In genomic region chr19:46760363-46760762, GRCh38 we compare ENCODE assay signal across 27 cellular contexts. TPM values are rescaled to one million over a fixed set of nuclear protein-coding genes. Genes with fewer than 3 reads are reported as not detected.
DNase-seq lines count a peak whose midpoint lies in the region; ATAC-seq and TF ChIP-seq lines count a peak whose summit lies in the region.
"Had no signal": no experiment of that assay in that cellular context is flagged by ENCODE, and none has a peak within 500 bp of the region (broad histone marks: within the 10 kb centered on the region; RNA-seq: fewer than 3 reads in every experiment).

No MANE protein-coding gene starts in this region.

- H4K20me1 ChIP-seq in GM23248 (ENCODE audit: insufficient read depth) (no peaks in the 10 kb centered on the region), mammary epithelial cell (ENCODE audit: insufficient read depth, low read length) (no peaks in the 10 kb centered on the region)

- ATAC-seq in GM18907 (IDR thresholded peaks at IDR 0.05; ENCODE audit: unreplicated experiment), result no peak
- ATAC-seq: activated CD8-positive, alpha-beta T cell treated with anti-CD3 and anti-CD28 coated beads for 36 hours; Panc1; stimulated activated naive CD8-positive, alpha-beta T cell treated with anti-CD3 and anti-CD28 coated beads, Interleukin-15, amount 100 ng/mL, for 72 hours had no signal

- TF ChIP-seq POLR2A in tibial nerve (IDR thresholded peaks at IDR 0.05), result no peak

- in situ Hi-C loops in GM23248 (cut with MboI) (no loop called here), mammary epithelial cell (cut with MboI; ENCODE audit: low sequenced_read_pairs in 2 of 2) (loop anchor here in 1 of 2 donors (25.0 kb wide), 1 partner anchor 227 kb away; no protein-coding TSS in a partner anchor)

- H2BK120ac ChIP-seq in mesenchymal stem cell (ENCODE audit: low read depth, low read length), result no peak overlapping the region

- H3K27me3 ChIP-seq in GM23248 (replicated peaks; ENCODE audit: insufficient read depth) (no peaks in the 10 kb centered on the region), mammary epithelial cell (ENCODE audit: insufficient read depth, low read length) (no peaks in the 10 kb centered on the region), mesenchymal stem cell (ENCODE audit: control insufficient read depth in 1 of 2, insufficient read depth in 1 of 2, low read length in 2 of 2) (no peaks in the 10 kb centered on the region), colonic mucosa (no peaks in the 10 kb centered on the region), tibial nerve (no peaks in the 10 kb centered on the region)
- H3K27me3 ChIP-seq: BLaER1 treated with 17β-estradiol and CSF1 and Interleukin-3, amounts not matched to agents 10 nM and 100 nM; body of pancreas; dorsolateral prefrontal cortex; tibial artery had no signal

- no peaks in the 10 kb centered on the region for H3K9me2 ChIP-seq in GM23248 (ENCODE audit: insufficient read depth)

- H2BK5ac ChIP-seq in mesenchymal stem cell (ENCODE audit: low read depth, low read length, poor library complexity, severe bottlenecking), result no peak overlapping the region

- no peak for TF ChIP-seq CTCF in mammary epithelial cell (conservative IDR thresholded peaks at IDR 0.05 in 1 of 2, IDR thresholded peaks at IDR 0.05 in 1 of 2; ENCODE audit: extremely low read depth in 1 of 2, insufficient read depth in 1 of 2, low read depth in 1 of 2, low read length in 2 of 2)
- TF ChIP-seq CTCF in colonic mucosa (IDR thresholded peaks at IDR 0.05), result no peak
- no peak for TF ChIP-seq CTCF in tibial nerve (IDR thresholded peaks at IDR 0.05)

- CTCF ChIA-PET in mammary epithelial cell (lab: Charles Lee; ENCODE audit: low non-redundant PET), result no interaction called here

- no peak for DNase-seq in GM23248
- DNase-seq in mammary epithelial cell, result no peak
- DNase-seq in mesenchymal stem cell, result no peak
- no peak for DNase-seq in colonic mucosa
- no peak for DNase-seq in tibial nerve (ENCODE audit: low spot score in 2 of 2)
- DNase-seq in putamen (ENCODE audit: low spot score), result no peak
- DNase-seq: activated CD4-positive, alpha-beta T cell treated with anti-CD3 and anti-CD28 coated beads for 1 hour; activated CD8-positive, alpha-beta memory T cell treated with anti-CD3 and anti-CD28 coated beads, Interleukin-2, amount 50 U/mL, for 48 hours; activated CD8-positive, alpha-beta T cell treated with anti-CD3 and anti-CD28 coated beads for 36 hours; activated naive CD4-positive, alpha-beta T cell treated with anti-CD3 and anti-CD28 coated beads, Interleukin-2, amount 10 ng/mL, durations not matched to agents 7 days and 5 days; dorsolateral prefrontal cortex; H9; immature natural killer cell; left cardiac atrium; NCI-H2107; NCI-H345; NCI-H748 treated with DMSO at 0.1 percent for 48 hours; SIG-M5; stimulated activated CD4-positive, alpha-beta T cell treated with anti-CD3 and anti-CD28 coated beads, Interleukin-1b, Interleukin-23, amount 100 ng/mL, for 48 hours; stimulated activated naive CD8-positive, alpha-beta T cell treated with anti-CD3 and anti-CD28 coated beads, Interleukin-15, amount 100 ng/mL, for 72 hours had no signal

- H4K91ac ChIP-seq in mesenchymal stem cell (ENCODE audit: low read length), result no peak overlapping the region

- no peaks in the 10 kb centered on the region for H3K9me3 ChIP-seq in GM23248 (ENCODE audit: low read depth)
- no peaks in the 10 kb centered on the region for H3K9me3 ChIP-seq in mammary epithelial cell (replicated peaks; ENCODE audit: insufficient read depth, low read length)
- H3K9me3 ChIP-seq in mesenchymal stem cell (ENCODE audit: control insufficient read depth, low read length), result no peaks in the 10 kb centered on the region
- H3K9me3 ChIP-seq in colonic mucosa, result no peaks in the 10 kb centered on the region
- no peaks in the 10 kb centered on the region for H3K9me3 ChIP-seq in tibial nerve
- H3K9me3 ChIP-seq: BLaER1 treated with 17β-estradiol and CSF1 and Interleukin-3, amounts not matched to agents 10 nM and 100 nM; body of pancreas; tibial artery had no signal

- no peak overlapping the region for H3K14ac ChIP-seq in mesenchymal stem cell (ENCODE audit: low read length in 2 of 2)

- H3K27ac ChIP-seq in GM23248, result peak overlapping the region; percentile 93
- peak overlapping the region; percentile 34 for H3K27ac ChIP-seq in mammary epithelial cell (ENCODE audit: insufficient read depth, low read depth, low read length)
- H3K27ac ChIP-seq in mesenchymal stem cell (ENCODE audit: low read length, poor library complexity, severe bottlenecking), result no peak overlapping the region
- H3K27ac ChIP-seq in skin epidermis, result peak overlapping the region in 13 of 21 experiments; percentile 18 to 78 (median 54)
- no peak overlapping the region for H3K27ac ChIP-seq in colonic mucosa
- H3K27ac ChIP-seq in tibial nerve, result peak overlapping the region in 2 of 4 donors; percentile 78 to 86
- H3K27ac ChIP-seq: BLaER1 treated with 17β-estradiol and CSF1 and Interleukin-3, amounts not matched to agents 10 nM and 100 nM had no signal

- no peaks in the 10 kb centered on the region for H3K36me3 ChIP-seq in GM23248 (ENCODE audit: low read depth)
- no peaks in the 10 kb centered on the region for H3K36me3 ChIP-seq in mammary epithelial cell (ENCODE audit: insufficient read depth, low read length)
- H3K36me3 ChIP-seq in mesenchymal stem cell (ENCODE audit: control insufficient read depth in 1 of 2, insufficient read depth in 2 of 2, low read depth in 1 of 2, low read length in 2 of 2), result peaks cover 15 to 24% of the 10 kb centered on the region in 2 experiments
- H3K36me3 ChIP-seq in colonic mucosa, result no peaks in the 10 kb centered on the region
- H3K36me3 ChIP-seq in tibial nerve, result peaks cover 0 to 21% (median 8%) of the 10 kb centered on the region in 3 donors

- dilution Hi-C loops in mammary epithelial cell (cut with HindIII; ENCODE audit: low sequenced_read_pairs), result no loop called here

- H3K18ac ChIP-seq in mesenchymal stem cell (ENCODE audit: low read depth in 1 of 2, low read length in 2 of 2), result no peak overlapping the region

- no peaks in the 10 kb centered on the region for H3K79me2 ChIP-seq in GM23248 (ENCODE audit: insufficient read depth)
- H3K79me2 ChIP-seq in mammary epithelial cell (ENCODE audit: insufficient read depth, low read length), result no peaks in the 10 kb centered on the region

- 98 to 99% methylated on average over 4 to 5 of the region's 5 CpGs for WGBS in GM23248 (ENCODE audit: low coverage in 1 of 2, low lambda C conversion rate in 2 of 2, missing lambda C conversion rate in 2 of 2), 2 experiments
- 100% methylated on average over 5 of the region's 5 CpGs for WGBS in mammary epithelial cell (ENCODE audit: low coverage, missing lambda C conversion rate)
- WGBS in mesenchymal stem cell, result 89% methylated on average over 5 of the region's 5 CpGs
- 92 to 96% methylated on average over 5 of the region's 5 CpGs for WGBS in tibial nerve, 2 donors

- H3K4me3 ChIP-seq in GM23248 (no peak overlapping the region), mammary epithelial cell (replicated peaks in 1 of 3; ENCODE audit: insufficient read depth in 1 of 3, low read depth in 2 of 3, low read length in 3 of 3) (no peak overlapping the region), mesenchymal stem cell (ENCODE audit: insufficient read depth in 1 of 2, low read depth in 1 of 2, low read length in 2 of 2) (no peak overlapping the region), skin epidermis (no peak overlapping the region), colonic mucosa (no peak overlapping the region), tibial nerve (no peak overlapping the region)
- H3K4me3 ChIP-seq: BLaER1 treated with 17β-estradiol and CSF1 and Interleukin-3, amounts not matched to agents 10 nM and 100 nM; body of pancreas; dorsolateral prefrontal cortex; smooth muscle cell; tibial artery had no signal

- no peak for TF ChIP-seq EP300 in tibial nerve (IDR thresholded peaks at IDR 0.05)

- peaks cover 17% of the 10 kb centered on the region for H3K79me1 ChIP-seq in mesenchymal stem cell (replicated peaks; ENCODE audit: low read length, poor library complexity, severe bottlenecking)

- H3K9ac ChIP-seq in GM23248, result peak overlapping the region; percentile 71
- no peak overlapping the region for H3K9ac ChIP-seq in mammary epithelial cell (ENCODE audit: insufficient read depth, low read length)
- H3K9ac ChIP-seq in mesenchymal stem cell (ENCODE audit: low read length), result peak overlapping the region; percentile 74
- H3K9ac ChIP-seq in colonic mucosa (ENCODE audit: low read depth in 2 of 2, low read length in 2 of 2), result no peak overlapping the region
- H3K9ac ChIP-seq: BLaER1 treated with 17β-estradiol and CSF1 and Interleukin-3, amounts not matched to agents 10 nM and 100 nM had no signal

- no peak overlapping the region for H3K4ac ChIP-seq in mesenchymal stem cell (ENCODE audit: low read depth in 1 of 2, low read length in 2 of 2)

- peaks cover 31% of the 10 kb centered on the region for H3F3A ChIP-seq in GM23248 (ENCODE audit: insufficient read depth)

- intact Hi-C loops in mammary epithelial cell (cut with micrococcal nuclease), result no loop called here
- intact Hi-C loops in colonic mucosa (cut with DNase I), result no loop called here

- H3K23ac ChIP-seq in mesenchymal stem cell (ENCODE audit: low read length in 2 of 2), result no peak overlapping the region

- H3K4me2 ChIP-seq in GM23248 (ENCODE audit: unreplicated experiment) (no peak overlapping the region), mammary epithelial cell (ENCODE audit: insufficient read depth, low read depth, low read length) (no peak overlapping the region), mesenchymal stem cell (ENCODE audit: low read length, poor library complexity, severe bottlenecking) (no peak overlapping the region)
- H3K4me2 ChIP-seq: smooth muscle cell had no signal

- H2AK5ac ChIP-seq in mesenchymal stem cell (ENCODE audit: low read length, severe bottlenecking), result no peak overlapping the region

- BruUV-seq in mammary epithelial cell (replicated peaks; lab: Mats Ljungman, UMichigan), result no TSS peak

- H3K4me1 ChIP-seq in GM23248 (ENCODE audit: insufficient read depth), result peaks cover 25% of the 10 kb centered on the region
- H3K4me1 ChIP-seq in mammary epithelial cell (ENCODE audit: insufficient read depth, low read length), result peaks cover 32% of the 10 kb centered on the region
- H3K4me1 ChIP-seq in mesenchymal stem cell (ENCODE audit: control insufficient read depth, insufficient read depth, low read depth, low read length), result peaks cover 3% of the 10 kb centered on the region
- no peaks in the 10 kb centered on the region for H3K4me1 ChIP-seq in colonic mucosa
- H3K4me1 ChIP-seq in tibial nerve, result peaks cover 0 to 53% (median 15%) of the 10 kb centered on the region in 4 donors

- H2AFZ ChIP-seq in GM23248 (no peak overlapping the region), mammary epithelial cell (ENCODE audit: low read depth, low read length) (no peak overlapping the region), mesenchymal stem cell (ENCODE audit: low read depth, low read length) (no peak overlapping the region)

- H4K8ac ChIP-seq in mesenchymal stem cell (ENCODE audit: low read length), result no peak overlapping the region

- no peak overlapping the region for H2BK12ac ChIP-seq in mesenchymal stem cell (ENCODE audit: low read length in 2 of 2)

- H2BK15ac ChIP-seq in mesenchymal stem cell (ENCODE audit: low read depth, poor library complexity, severe bottlenecking), result no peak overlapping the region

RNA-seq across cellular contexts. Expression of gene STRN4, which starts 14.1 kb away (rescaled TPM):
- 75.7 and 114 TPM in 2 replicates for total RNA-seq in GM23248 (2014; rRNA removed; shearing (Covaris generic))
- polyA plus RNA-seq in GM23248 (2016; fragmentation: Nextera tagmentation; extraction: Ambion mirVana) (44.4 and 45.9 TPM in 2 replicates), mammary epithelial cell (56.3 TPM)
- total RNA-seq in mammary epithelial cell (10 to 100 TPM; 59.2 to 92.4 TPM), colonic mucosa (10 to 100 TPM; 56.5 to 90.0 TPM), tibial nerve (100 to 1,000 TPM in 1 of 4 donors, 10 to 100 TPM in 3; 77.4 to 127 (median 87.4) TPM)
- polyA minus RNA-seq in mammary epithelial cell, result 72.5 TPM
- polyA plus RNA-seq in mesenchymal stem cell (2013, experiment 1 of 2), result 56.4 TPM
- polyA plus RNA-seq in mesenchymal stem cell (2013, experiment 2 of 2), result 56.1 TPM

RNA-seq across cellular contexts. Expression of gene FKRP, which starts 14.5 kb away (rescaled TPM):
- 32.1 and 41.5 TPM in 2 replicates for total RNA-seq in GM23248 (2014; rRNA removed; shearing (Covaris generic))
- polyA plus RNA-seq in GM23248 (2016; fragmentation: Nextera tagmentation; extraction: Ambion mirVana) (12.4 and 15.0 TPM in 2 replicates), mammary epithelial cell (11.7 TPM)
- total RNA-seq in mammary epithelial cell (10 to 100 TPM; 15.7 to 23.4 TPM), colonic mucosa (10 to 100 TPM in 1 of 2 donors, 1 to 10 TPM in 1; 8.4 to 10.4 TPM), tibial nerve (10 to 100 TPM; 15.7 to 20.4 (median 17.7) TPM)
- 18.6 TPM for polyA minus RNA-seq in mammary epithelial cell
- polyA plus RNA-seq in mesenchymal stem cell (2013, experiment 1 of 2), result 24.9 TPM
- polyA plus RNA-seq in mesenchymal stem cell (2013, experiment 2 of 2), result 24.4 TPM

RNA-seq across cellular contexts. Expression of gene SLC1A5, which starts 28.0 kb away (rescaled TPM):
- 426 and 456 TPM in 2 replicates for total RNA-seq in GM23248 (2014; rRNA removed; shearing (Covaris generic))
- polyA plus RNA-seq in GM23248 (2016; fragmentation: Nextera tagmentation; extraction: Ambion mirVana) (367 and 393 TPM in 2 replicates), mammary epithelial cell (274 TPM)
- total RNA-seq in mammary epithelial cell (100 to 1,000 TPM; 328 to 370 TPM), colonic mucosa (100 to 1,000 TPM in 1 of 2 donors, 10 to 100 TPM in 1; 84.3 to 169 TPM), tibial nerve (100 to 1,000 TPM in 1 of 4 donors, 10 to 100 TPM in 3; 76.8 to 107 (median 83.4) TPM)
- 353 TPM for polyA minus RNA-seq in mammary epithelial cell
- polyA plus RNA-seq in mesenchymal stem cell (2013, experiment 1 of 2), result 164 TPM
- polyA plus RNA-seq in mesenchymal stem cell (2013, experiment 2 of 2), result 163 TPM

RNA-seq across cellular contexts. Expression of gene PRKD2, which starts 43.4 kb away (rescaled TPM):
- total RNA-seq in GM23248 (2014; rRNA removed; shearing (Covaris generic)), result 11.9 and 16.4 TPM in 2 replicates
- polyA plus RNA-seq in GM23248 (2016; fragmentation: Nextera tagmentation; extraction: Ambion mirVana), result 12.3 and 14.2 TPM in 2 replicates
- total RNA-seq in mammary epithelial cell, result 10 to 100 TPM; 20.2 to 55.5 TPM
- polyA plus RNA-seq in mammary epithelial cell, result 23.9 TPM
- polyA minus RNA-seq in mammary epithelial cell, result 21.0 TPM
- polyA plus RNA-seq in mesenchymal stem cell (2013, experiment 1 of 2), result 25.9 TPM
- polyA plus RNA-seq in mesenchymal stem cell (2013, experiment 2 of 2), result 23.5 TPM
- total RNA-seq in colonic mucosa, result 10 to 100 TPM; 60.9 to 61.8 TPM
- 10 to 100 TPM; 21.0 to 36.1 (median 30.2) TPM for total RNA-seq in tibial nerve

Comparison
In these comparisons a context has a peak if more than half of its experiments do, and no peak if none do; other contexts are left out.
1. H3K27ac ChIP-seq: peak in GM23248 (single experiment), mammary epithelial cell (single experiment) and skin epidermis (13 of 21); none in mesenchymal stem cell (single experiment) and colonic mucosa (single experiment).
2. H3K9ac ChIP-seq: peak in GM23248 (single experiment) and mesenchymal stem cell (single experiment); none in mammary epithelial cell (single experiment) and colonic mucosa (0 of 2).